ENCODE assay signal across 14 cellular contexts in the genomic region with DNA sequence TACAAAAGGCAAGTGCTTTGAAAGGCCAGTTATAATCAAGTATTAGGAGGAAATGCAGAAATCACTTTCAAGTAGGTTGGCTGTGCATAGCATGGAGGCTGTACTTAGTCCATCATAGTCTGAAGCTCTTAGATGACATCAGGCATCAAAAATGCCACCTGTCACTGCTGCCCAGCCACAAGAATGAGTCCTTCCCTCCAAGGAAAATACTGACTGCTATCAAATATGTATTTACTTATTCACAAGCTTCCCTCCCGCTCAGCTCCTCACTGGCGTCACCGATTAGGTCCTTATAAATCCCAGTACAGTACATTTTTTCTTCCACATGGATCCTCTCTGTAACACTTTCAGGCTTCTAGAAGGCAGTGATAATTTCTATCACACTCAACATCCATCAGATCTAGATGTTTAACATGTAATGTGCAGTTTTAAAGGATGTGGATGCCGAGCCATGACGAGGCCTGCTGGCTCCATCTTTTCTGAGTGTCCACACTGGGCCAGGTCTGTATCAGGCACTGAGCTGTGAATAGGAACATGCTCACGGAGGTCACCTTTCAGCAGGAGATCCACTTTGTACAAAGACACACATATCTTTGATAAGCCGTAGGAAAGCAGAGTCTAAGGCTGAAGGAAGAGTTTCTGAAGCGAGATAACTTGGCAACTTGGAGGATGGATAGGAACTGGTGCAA.
DNase-seq lines count a peak whose midpoint lies in the region; ATAC-seq and TF ChIP-seq lines count a peak whose summit lies in the region.
"Had no signal": no experiment of that assay in that cellular context is flagged by ENCODE, and none has a peak within 500 bp of the region (broad histone marks: within the 10 kb centered on the region; RNA-seq: fewer than 3 reads in every experiment).

No MANE protein-coding gene starts in this region.

- H3K4me1 ChIP-seq in ACC112 (ENCODE audit: control insufficient read depth, insufficient read depth, low read length, unreplicated experiment) (peaks cover 57% of the 10 kb centered on the region), PC-9 (replicated peaks; ENCODE audit: insufficient read depth) (peaks cover 18% of the 10 kb centered on the region), mesenchymal stem cell (ENCODE audit: control insufficient read depth, insufficient read depth, low read depth, low read length) (peaks cover 10% of the 10 kb centered on the region)

- H3K4me3 Mint-ChIP-seq in activated CD4-positive, alpha-beta T cell treated with anti-CD3 and anti-CD28 coated beads for 36 hours: no peak overlapping the region
- H3K4me3 Mint-ChIP-seq: endodermal cell, T-cell had no signal

- no peak overlapping the region for H3K14ac ChIP-seq in mesenchymal stem cell (ENCODE audit: low read length in 2 of 2)

- H3K36me3 Mint-ChIP-seq in activated CD4-positive, alpha-beta T cell treated with anti-CD3 and anti-CD28 coated beads for 36 hours (ENCODE audit: low read depth): no peaks in the 10 kb centered on the region
- H3K36me3 Mint-ChIP-seq: T-cell had no signal

- no peak for ATAC-seq in activated CD4-positive, alpha-beta T cell treated with anti-CD3 and anti-CD28 coated beads for 36 hours
- ATAC-seq in GM18502 (IDR thresholded peaks at IDR 0.05; ENCODE audit: poor library complexity, unreplicated experiment): no peak
- ATAC-seq: T-cell had no signal

- no peak overlapping the region for H3K18ac ChIP-seq in mesenchymal stem cell (ENCODE audit: low read depth in 1 of 2, low read length in 2 of 2)

- H4K91ac ChIP-seq in mesenchymal stem cell (ENCODE audit: low read length): no peak overlapping the region

- CTCF ChIA-PET in PC-9 (lab: Charles Lee): interaction anchor here (0.6 to 1.6 kb wide), 3 partner anchors 29 to 33 kb away, joined by 3 to 9 read pairs (median 4); no protein-coding TSS in a partner anchor
- CTCF ChIA-PET in activated CD4-positive, alpha-beta T cell treated with anti-CD3 and anti-CD28 coated beads for 36 hours (lab: Charles Lee): no interaction called here

- H3K36me3 ChIP-seq in ACC112 (ENCODE audit: insufficient read depth, low read length): no peaks in the 10 kb centered on the region
- no peaks in the 10 kb centered on the region for H3K36me3 ChIP-seq in PC-9 (ENCODE audit: low read depth)
- no peaks in the 10 kb centered on the region for H3K36me3 ChIP-seq in mesenchymal stem cell (ENCODE audit: control insufficient read depth in 1 of 2, insufficient read depth in 2 of 2, low read depth in 1 of 2, low read length in 2 of 2)
- H3K36me3 ChIP-seq: neutrophil had no signal

- H2BK12ac ChIP-seq in mesenchymal stem cell (ENCODE audit: low read length in 2 of 2): no peak overlapping the region

- peaks cover 20% of the 10 kb centered on the region for H3K27me3 Mint-ChIP-seq in activated CD4-positive, alpha-beta T cell treated with anti-CD3 and anti-CD28 coated beads for 36 hours

- DNase-seq in PC-9 (peak; percentile 64 to 82), fibroblast of gingiva (ENCODE audit: low read depth) (peak; percentile 64), mesenchymal stem cell (no peak), MV-4-11 (lab: John Stamatoyannopoulos, UW) (no peak), NCI-H1694 (lab: John Stamatoyannopoulos, UW) (no peak)
- DNase-seq in activated CD4-positive, alpha-beta T cell treated with anti-CD3 and anti-CD28 coated beads for 36 hours: no peak
- DNase-seq: DMS153, endodermal cell, NCI-H1092 treated with DMSO at 0.1 percent for 48 hours, NCI-H2227 treated with DMSO at 0.1 percent for 48 hours, T-cell had no signal

- no peak overlapping the region for H3K23ac ChIP-seq in mesenchymal stem cell (ENCODE audit: low read length in 2 of 2)

- H3K4me2 ChIP-seq in PC-9: peak overlapping the region; percentile 48
- H3K4me2 ChIP-seq in mesenchymal stem cell (ENCODE audit: low read length, poor library complexity, severe bottlenecking): no peak overlapping the region

- H3K27ac Mint-ChIP-seq in activated CD4-positive, alpha-beta T cell treated with anti-CD3 and anti-CD28 coated beads for 36 hours: no peak overlapping the region
- H3K27ac Mint-ChIP-seq: endodermal cell, T-cell had no signal

- H2BK5ac ChIP-seq in mesenchymal stem cell (ENCODE audit: low read depth, low read length, poor library complexity, severe bottlenecking): no peak overlapping the region

- H2BK120ac ChIP-seq in mesenchymal stem cell (ENCODE audit: low read depth, low read length): no peak overlapping the region

- H3K79me2 ChIP-seq in ACC112 (ENCODE audit: control insufficient read depth, insufficient read depth, low read length, unreplicated experiment) (no peaks in the 10 kb centered on the region), PC-9 (ENCODE audit: low read depth) (no peaks in the 10 kb centered on the region)

- POLR2A ChIA-PET in PC-9 (lab: Charles Lee; ENCODE audit: unreplicated experiment): interaction anchor here (0.6 to 2.0 kb wide), 13 partner anchors 12 to 213 kb away, joined by 3 to 10 read pairs (median 4); no protein-coding TSS in a partner anchor
- POLR2A ChIA-PET in activated CD4-positive, alpha-beta T cell treated with anti-CD3 and anti-CD28 coated beads for 36 hours (lab: Charles Lee): no interaction called here

- H3K4me1 Mint-ChIP-seq in activated CD4-positive, alpha-beta T cell treated with anti-CD3 and anti-CD28 coated beads for 36 hours: no peaks in the 10 kb centered on the region
- H3K4me1 Mint-ChIP-seq: T-cell had no signal

- H2BK15ac ChIP-seq in mesenchymal stem cell (ENCODE audit: low read depth, poor library complexity, severe bottlenecking): no peak overlapping the region

- H2AFZ ChIP-seq in ACC112 (ENCODE audit: low read length, unreplicated experiment) (peak overlapping the region; percentile 45), PC-9 (0 out of 2 replicates have a peak overlapping the region, but pooled peaks have one; percentile 48), mesenchymal stem cell (ENCODE audit: low read depth, low read length) (no peak overlapping the region)

- no peaks in the 10 kb centered on the region for H4K20me1 ChIP-seq in PC-9 (ENCODE audit: insufficient read depth)

- no peaks in the 10 kb centered on the region for H3K9me3 Mint-ChIP-seq in activated CD4-positive, alpha-beta T cell treated with anti-CD3 and anti-CD28 coated beads for 36 hours (ENCODE audit: low read depth)
- H3K9me3 Mint-ChIP-seq: endodermal cell, T-cell had no signal

- no peak overlapping the region; the same call in 1 of the 2 replicates for H3K4me3 ChIP-seq in ACC112 (ENCODE audit: low read depth, low read length)
- no peak overlapping the region for H3K4me3 ChIP-seq in PC-9
- no peak overlapping the region for H3K4me3 ChIP-seq in mesenchymal stem cell (ENCODE audit: insufficient read depth in 1 of 2, low read depth in 1 of 2, low read length in 2 of 2)

- H3K27ac ChIP-seq in ACC112 (ENCODE audit: low read depth, low read length) (peak overlapping the region; percentile 54), PC-9 (peak overlapping the region; percentile 55), mesenchymal stem cell (ENCODE audit: low read length, poor library complexity, severe bottlenecking) (peak overlapping the region; percentile 8)
- H3K27ac ChIP-seq: neutrophil had no signal

- no peaks in the 10 kb centered on the region for H3K9me2 ChIP-seq in PC-9 (ENCODE audit: insufficient read depth)

- no peaks in the 10 kb centered on the region for H3K79me1 ChIP-seq in mesenchymal stem cell (replicated peaks; ENCODE audit: low read length, poor library complexity, severe bottlenecking)

- TF ChIP-seq CTCF in PC-9 (conservative IDR thresholded peaks at IDR 0.05): no peak

- 88% methylated on average over 8 of the region's 8 CpGs for WGBS in mesenchymal stem cell

- no peak overlapping the region for H3K4ac ChIP-seq in mesenchymal stem cell (ENCODE audit: low read depth in 1 of 2, low read length in 2 of 2)

- H3K9ac ChIP-seq in mesenchymal stem cell (ENCODE audit: low read length): no peak overlapping the region

- H3F3A ChIP-seq in PC-9 (ENCODE audit: insufficient read depth, low read depth): peaks cover 11% of the 10 kb centered on the region

- peak overlapping the region; percentile 6 for H2AK5ac ChIP-seq in mesenchymal stem cell (ENCODE audit: low read length, severe bottlenecking)

- BruUV-seq in PC-9 (replicated peaks; lab: Mats Ljungman, UMichigan): TSS peak; percentile 87

- H3K9me3 ChIP-seq in PC-9 (ENCODE audit: insufficient read depth, low read depth) (no peaks in the 10 kb centered on the region), mesenchymal stem cell (ENCODE audit: control insufficient read depth, low read length) (no peaks in the 10 kb centered on the region)
- H3K9me3 ChIP-seq: neutrophil had no signal

- intact Hi-C loops in PC-9 (cut with micrococcal nuclease; ENCODE audit: unreplicated experiment): loop anchor here (1.0 to 5.0 kb wide), 2 partner anchors 31 to 61 kb away; no protein-coding TSS in a partner anchor
- intact Hi-C loops in activated CD4-positive, alpha-beta T cell treated with anti-CD3 and anti-CD28 coated beads for 36 hours (cut with DNase I, micrococcal nuclease): no loop called here

- no peaks in the 10 kb centered on the region for H3K27me3 ChIP-seq in ACC112 (ENCODE audit: insufficient read depth, low read length)
- H3K27me3 ChIP-seq in PC-9 (ENCODE audit: insufficient read depth, low read depth): no peaks in the 10 kb centered on the region
- H3K27me3 ChIP-seq in mesenchymal stem cell (ENCODE audit: control insufficient read depth in 1 of 2, insufficient read depth in 1 of 2, low read length in 2 of 2): no peaks in the 10 kb centered on the region
- H3K27me3 ChIP-seq: neutrophil had no signal

- H4K8ac ChIP-seq in mesenchymal stem cell (ENCODE audit: low read length): no peak overlapping the region

Comparison
In these comparisons a context has a peak if more than half of its experiments do, and no peak if none do; other contexts are left out.
1. DNase-seq: peak in PC-9 (2 of 2) and fibroblast of gingiva (single experiment); none in mesenchymal stem cell (single experiment), MV-4-11 (single experiment), activated CD4-positive, alpha-beta T cell treated with anti-CD3 and anti-CD28 coated beads for 36 hours (single experiment) and NCI-H1694 (single experiment).
2. Peak in every context shown above with its lines, with median percentiles within 50 percentile points of each other: H3K27ac ChIP-seq.